Comparison of ENCODE assay signal across 8 cellular contexts in the genomic region with DNA sequence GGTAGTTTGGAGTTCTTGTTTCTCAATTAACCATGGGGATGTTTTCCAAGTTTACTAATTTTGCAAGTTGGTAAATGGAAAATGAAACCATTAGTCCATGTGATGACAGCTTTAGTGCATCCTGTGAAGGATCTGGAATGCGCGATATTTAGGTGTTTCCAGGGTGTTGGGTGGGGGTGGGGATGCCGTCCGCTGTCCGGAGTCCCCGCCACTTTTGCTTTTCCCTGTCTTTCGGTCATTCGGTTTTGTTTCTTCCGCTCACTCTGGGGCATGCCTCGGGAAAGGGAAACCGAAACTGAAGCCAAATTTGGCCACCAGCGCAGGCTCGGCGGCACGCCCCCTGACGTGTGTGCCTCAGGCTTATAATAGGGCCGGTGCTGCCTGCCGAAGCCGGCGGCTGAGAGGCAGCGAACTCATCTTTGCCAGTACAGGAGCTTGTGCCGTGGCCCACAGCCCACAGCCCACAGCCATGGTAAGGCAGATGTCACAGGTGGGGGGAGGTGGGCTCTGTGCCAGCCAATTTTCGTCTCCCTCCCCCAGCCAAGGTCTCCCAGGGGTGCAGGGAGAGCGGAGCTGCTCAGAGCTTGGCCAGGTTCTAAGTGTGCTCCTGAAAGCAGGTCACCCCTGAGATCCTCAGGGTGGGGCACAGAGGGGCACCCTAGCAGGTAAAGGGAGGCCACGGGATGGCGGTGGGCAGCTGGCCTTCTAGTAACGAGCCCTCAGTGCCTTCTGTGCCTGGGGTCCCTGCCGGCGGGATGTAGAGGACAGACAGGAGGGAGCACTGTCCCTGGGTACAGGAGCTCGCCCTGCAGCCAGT. TPM values are rescaled to one million over a fixed set of nuclear protein-coding genes. Genes with fewer than 3 reads are reported as not detected.
DNase-seq lines count a peak whose midpoint lies in the region; ATAC-seq and TF ChIP-seq lines count a peak whose summit lies in the region.

Gene ISG15 (plus strand): TSS at position 393 of the 817 bp plus-strand sequence. CDS start 77 bp downstream, at position 470.

- H3K9me3 ChIP-seq in DND-41 (ENCODE audit: insufficient read depth, low read length, severe bottlenecking): no peaks in the 10 kb centered on the region
- H3K9me3 ChIP-seq in Karpas-422 (ENCODE audit: low read length): no peaks in the 10 kb centered on the region
- H3K9me3 ChIP-seq in cardiac muscle cell (ENCODE audit: low read depth): no peaks in the 10 kb centered on the region
- no peaks in the 10 kb centered on the region for H3K9me3 ChIP-seq in transverse colon

- peak; percentile 71 for TF ChIP-seq POLR2A in transverse colon (IDR thresholded peaks at IDR 0.05)

- peak within 1 kb of the TSS; percentile 92 for H3K27ac ChIP-seq in DND-41 (ENCODE audit: low read length)
- H3K27ac ChIP-seq in Karpas-422 (ENCODE audit: low read length): peak within 1 kb of the TSS; percentile 11; the same call in 1 of the 2 replicates
- H3K27ac ChIP-seq in cardiac muscle cell: peak within 1 kb of the TSS; percentile 71
- H3K27ac ChIP-seq in transverse colon: peak within 1 kb of the TSS; percentile 86 to 90 (median 87)

- H3K36me3 ChIP-seq in DND-41 (ENCODE audit: insufficient read depth, low read length): no peaks in the 10 kb centered on the region
- H3K36me3 ChIP-seq in Karpas-422 (ENCODE audit: insufficient read depth, low read length): no peaks in the 10 kb centered on the region
- no peaks in the 10 kb centered on the region for H3K36me3 ChIP-seq in cardiac muscle cell
- H3K36me3 ChIP-seq in transverse colon: no peaks in the 10 kb centered on the region

- 0% methylated on average over 5 to 28 of the region's 30 CpGs for WGBS in transverse colon (ENCODE audit: low coverage in 1 of 2), 2 donors

- intact Hi-C loops in transverse colon (cut with DNase I; ENCODE audit: low total_unique reads): loop anchor here (10.0 kb wide), 1 partner anchor 361 kb away; the partner anchor contains the start of gene AURKAIP1

- in situ Hi-C loops in transverse colon (cut with MboI; ENCODE audit: low pct_ligation_motif_present in 1 of 4, low pct_unique_long_range_greater_than_20kb in 1 of 4, low sequenced_read_pairs in 3 of 4): no loop called here

- DNase-seq in DND-41: peak; percentile 93
- peak; percentile 93 for DNase-seq in Karpas-422
- peak; percentile 90 for DNase-seq in SW480 (ENCODE audit: low spot score)
- DNase-seq in activated naive CD8-positive, alpha-beta T cell treated with anti-CD3 and anti-CD28 coated beads, Interleukin-2, amount 50 U/mL, for 16 hours (ENCODE audit: low read depth, low spot score): peak; percentile 72
- peak; percentile 88 to 90 for DNase-seq in cardiac muscle cell (ENCODE audit: low read depth in 1 of 2, low spot score in 1 of 2)
- peak; percentile 81 for DNase-seq in pons (ENCODE audit: low spot score)
- peak; percentile 93 for DNase-seq in transverse colon

- no peaks in the 10 kb centered on the region for H4K20me1 ChIP-seq in DND-41 (ENCODE audit: insufficient read depth, low read length)
- H4K20me1 ChIP-seq in Karpas-422 (ENCODE audit: insufficient read depth, low read depth, low read length): no peaks in the 10 kb centered on the region

- peak; percentile 82 for ATAC-seq in DND-41 (ENCODE audit: insufficient read depth, low read depth)
- peak; percentile 75 for ATAC-seq in GM21619 (IDR thresholded peaks at IDR 0.05; ENCODE audit: unreplicated experiment)

- H3K4me3 ChIP-seq in DND-41 (ENCODE audit: low read depth in 1 of 2, low read length in 2 of 2) (peak within 1 kb of the TSS; percentile 55 to 81), Karpas-422 (ENCODE audit: low read length) (peak within 1 kb of the TSS; percentile 75), cardiac muscle cell (peak within 1 kb of the TSS; percentile 17), transverse colon (peak within 1 kb of the TSS; percentile 44 to 71 (median 60))

- H3K79me2 ChIP-seq in DND-41 (ENCODE audit: insufficient read depth, low read length): peaks cover 14% of the 10 kb centered on the region
- no peaks in the 10 kb centered on the region for H3K79me2 ChIP-seq in Karpas-422 (ENCODE audit: low read length)

- no peaks in the 10 kb centered on the region for H3K9me2 ChIP-seq in Karpas-422 (replicated peaks; ENCODE audit: insufficient read depth, low read length)

- H3K27me3 ChIP-seq in DND-41 (ENCODE audit: insufficient read depth, low read length, poor library complexity): no peaks in the 10 kb centered on the region
- H3K27me3 ChIP-seq in Karpas-422 (ENCODE audit: low read length): no peaks in the 10 kb centered on the region
- H3K27me3 ChIP-seq in cardiac muscle cell: no peaks in the 10 kb centered on the region
- no peaks in the 10 kb centered on the region for H3K27me3 ChIP-seq in transverse colon

- peak within 1 kb of the TSS; percentile 90 for H3K4me2 ChIP-seq in DND-41 (ENCODE audit: insufficient read depth, low read length)
- peak within 1 kb of the TSS; percentile 91 for H3K4me2 ChIP-seq in Karpas-422 (ENCODE audit: low read depth, low read length, poor library complexity, severe bottlenecking)

- no peak for TF ChIP-seq EP300 in transverse colon (IDR thresholded peaks at IDR 0.05; ENCODE audit: low read depth)

- peaks cover 29% of the 10 kb centered on the region for H3K4me1 ChIP-seq in DND-41 (ENCODE audit: insufficient read depth, low read length)
- H3K4me1 ChIP-seq in Karpas-422 (ENCODE audit: low read length): peaks cover 27% of the 10 kb centered on the region
- H3K4me1 ChIP-seq in cardiac muscle cell (ENCODE audit: low read depth): peaks cover 3% of the 10 kb centered on the region
- peaks cover 6 to 26% (median 19%) of the 10 kb centered on the region in 4 donors for H3K4me1 ChIP-seq in transverse colon

- H2AFZ ChIP-seq in DND-41 (ENCODE audit: low read depth, low read length) (peak within 1 kb of the TSS; percentile 76), Karpas-422 (ENCODE audit: low read length) (peak within 1 kb of the TSS; percentile 93)

- no peak for TF ChIP-seq CTCF in DND-41 (IDR thresholded peaks at IDR 0.05; ENCODE audit: borderline replicate concordance, extremely low read depth, low read length, poor library complexity, severe bottlenecking)
- no peak for TF ChIP-seq CTCF in cardiac muscle cell (IDR thresholded peaks at IDR 0.05; ENCODE audit: low read depth, low read length)
- TF ChIP-seq CTCF in transverse colon (IDR thresholded peaks at IDR 0.05): no peak

- H3K9ac ChIP-seq in DND-41 (ENCODE audit: low read depth, low read length) (peak within 1 kb of the TSS; percentile 71), Karpas-422 (ENCODE audit: low read length) (peak within 1 kb of the TSS; percentile 72)

RNA-seq across cellular contexts. Expression of gene ISG15, which starts in this region (rescaled TPM):
- 102 and 127 TPM in 2 replicates for total RNA-seq in Karpas-422 (2014; rRNA removed; shearing (Covaris generic); ENCODE audit: low replicate concordance)
- total RNA-seq in cardiac muscle cell (73.4 and 111 TPM in 2 replicates), transverse colon (10 to 100 TPM in 3 of 4 donors, not detected in 1; 36.0 to 70.6 (median 40.8) TPM)
- 68.2 and 110 TPM in 2 replicates for polyA plus RNA-seq in cardiac muscle cell

Comparison
In these comparisons a context has a peak if more than half of its experiments do, and no peak if none do; other contexts are left out.
1. Peak in every context shown above with its lines: DNase-seq, ATAC-seq, H3K4me3 ChIP-seq and H3K27ac ChIP-seq.
2. H3K27ac ChIP-seq: peak in every context shown above with its lines; median percentile 92 in DND-41; 87 in transverse colon; 71 in cardiac muscle cell; 11 in Karpas-422.
3. H3K4me3 ChIP-seq: peak in every context shown above with its lines; median percentile 75 in Karpas-422; 68 in DND-41; 60 in transverse colon; 17 in cardiac muscle cell.